1 cellular context compared by ENCODE assay signal in the genomic region with DNA sequence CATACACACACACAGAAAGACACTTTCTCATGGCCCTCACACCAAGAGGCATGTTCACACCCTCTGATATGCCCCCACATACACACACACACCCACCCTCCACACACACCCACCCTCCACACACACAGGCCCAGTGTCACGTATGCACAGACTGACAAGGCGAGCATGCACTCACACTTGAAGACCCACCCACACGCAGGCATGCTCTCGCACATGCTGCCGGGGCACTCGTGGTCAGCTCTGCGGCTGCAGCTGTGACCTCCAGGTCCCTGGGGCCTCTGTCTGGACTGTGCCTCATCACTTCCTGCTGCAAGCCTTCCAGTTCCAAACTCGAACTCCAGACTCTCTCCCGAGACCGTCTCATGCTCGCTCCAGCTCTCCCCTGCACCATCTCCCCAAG.
A peak's percentile ranks its signal among the peaks of the same experiment; 100 is the strongest.
TF ChIP-seq lines count a peak whose summit lies in the region.

No MANE protein-coding gene starts in this region.

TF ChIP-seq in IMR-90, 13 proteins besides CTCF, POLR2A, EP300 and RAD21:
- TF ChIP-seq BHLHE40 (IDR thresholded peaks at IDR 0.05; ENCODE audit: low read depth, low read length) (peak; percentile 89), RFX5 (IDR thresholded peaks at IDR 0.05; ENCODE audit: low read depth, low read length) (no peak), MXI1 (IDR thresholded peaks at IDR 0.05; ENCODE audit: borderline replicate concordance, low read depth, low read length) (peak; percentile 55; the same call in 1 of the 2 replicates), MAZ (IDR thresholded peaks at IDR 0.05; ENCODE audit: borderline replicate concordance, low read depth, low read length) (no peak)
